In genomic region chr14:50978521-50978871, GRCh38 we compare ENCODE assay signal across 1 cellular context.
TF ChIP-seq lines count a peak whose summit lies in the region.

No MANE protein-coding gene starts in this region.

TF ChIP-seq in SK-N-SH treated with all-trans-retinoic acid at 6 μM for 48 hours, 23 proteins besides CTCF, POLR2A, EP300 and RAD21:
- no peak for TF ChIP-seq ZC3H10 (CRISPR knock-in tag; IDR thresholded peaks at IDR 0.05)
- no peak for TF ChIP-seq ZFP3 (CRISPR knock-in tag; IDR thresholded peaks at IDR 0.05)
- no peak for TF ChIP-seq ZNF565 (CRISPR knock-in tag; conservative IDR thresholded peaks at IDR 0.05; ENCODE audit: low read depth)
- TF ChIP-seq TSHZ2 (CRISPR knock-in tag; IDR thresholded peaks at IDR 0.05): no peak
- peak; percentile 8; the same call in 1 of the 2 replicates for TF ChIP-seq ISL1 (CRISPR knock-in tag; IDR thresholded peaks at IDR 0.05)
- no peak for TF ChIP-seq SNAI2 (CRISPR knock-in tag; IDR thresholded peaks at IDR 0.05)
- no peak for TF ChIP-seq POU6F1 (CRISPR knock-in tag; IDR thresholded peaks at IDR 0.05; ENCODE audit: borderline replicate concordance, low read depth)
- no peak for TF ChIP-seq TOX (CRISPR knock-in tag; IDR thresholded peaks at IDR 0.05; ENCODE audit: borderline replicate concordance)
- no peak for TF ChIP-seq BACH2 (CRISPR knock-in tag; IDR thresholded peaks at IDR 0.05; ENCODE audit: borderline replicate concordance)
